In genomic region chr12:22473212-22473611, GRCh38 we compare ENCODE assay signal across 14 cellular contexts.
A peak's percentile ranks its signal among the peaks of the same experiment; 100 is the strongest.
DNase-seq lines count a peak whose midpoint lies in the region; ATAC-seq, FAIRE-seq and TF ChIP-seq lines count a peak whose summit lies in the region.
"Had no signal": no experiment of that assay in that cellular context is flagged by ENCODE, and none has a peak within 500 bp of the region (broad histone marks: within the 10 kb centered on the region; RNA-seq: fewer than 3 reads in every experiment).

No MANE protein-coding gene starts in this region.

- H3K36me3 ChIP-seq in naive thymus-derived CD4-positive, alpha-beta T cell (ENCODE audit: control insufficient read depth in 2 of 3, insufficient read depth in 3 of 3, low read length in 3 of 3) = peaks cover 0 to 23% (median 13%) of the 10 kb centered on the region in 3 experiments
- peaks cover 0 to 23% (median 13%) of the 10 kb centered on the region in 3 donors for H3K36me3 ChIP-seq in pancreas
- H3K36me3 ChIP-seq: colonic mucosa had no signal

- peaks cover 29% of the 10 kb centered on the region for H3K36me3 Mint-ChIP-seq in activated CD4-positive, alpha-beta T cell treated with anti-CD3 and anti-CD28 coated beads, Interleukin-2, amount 10 ng/mL, durations not matched to agents 24 days and 14 days (ENCODE audit: low read depth)
- H3K36me3 Mint-ChIP-seq in naive thymus-derived CD4-positive, alpha-beta T cell = peaks cover 22 to 39% (median 23%) of the 10 kb centered on the region in 5 donors

- no peaks in the 10 kb centered on the region for H3K27me3 Mint-ChIP-seq in activated CD4-positive, alpha-beta T cell treated with anti-CD3 and anti-CD28 coated beads, Interleukin-2, amount 10 ng/mL, durations not matched to agents 24 days and 14 days
- H3K27me3 Mint-ChIP-seq in naive thymus-derived CD4-positive, alpha-beta T cell = no peaks in the 10 kb centered on the region

- FAIRE-seq in pancreas (lab: Jason Lieb, UNC) = no peak

- DNase-seq in activated CD4-positive, alpha-beta T cell treated with anti-CD3 and anti-CD28 coated beads, Interleukin-2, amount 10 ng/mL, durations not matched to agents 24 days and 14 days = no peak
- DNase-seq in activated CD4-positive, alpha-beta T cell treated with anti-CD3 and anti-CD28 coated beads, Interleukin-2, amount 50 U/mL, for 48 hours = no peak
- DNase-seq in naive thymus-derived CD4-positive, alpha-beta T cell = no peak
- DNase-seq in pancreas (no peak), T-helper 1 cell (no peak)
- DNase-seq: activated CD4-positive, CD25-positive, alpha-beta regulatory T cell treated with anti-CD3 and anti-CD28 coated beads, Interleukin-2, amount 50 U/mL, for 72 hours; activated naive CD4-positive, alpha-beta T cell treated with Interleukin-2 at 50 U/mL for 16 hours; colonic mucosa; NCI-H1436 treated with DMSO at 0.1 percent for 48 hours; NCI-H748 treated with DMSO at 0.1 percent for 48 hours had no signal

- no peak overlapping the region for H3K4me3 ChIP-seq in naive thymus-derived CD4-positive, alpha-beta T cell (ENCODE audit: low read length)
- no peak overlapping the region for H3K4me3 ChIP-seq in pancreas
- H3K4me3 ChIP-seq: colonic mucosa, right atrium auricular region had no signal

- TF ChIP-seq CTCF in pancreas (IDR thresholded peaks at IDR 0.05) = no peak

- CTCF ChIA-PET in naive thymus-derived CD4-positive, alpha-beta T cell (lab: Charles Lee) = no interaction called here

- 78 to 90% methylated on average over 5 of the region's 5 CpGs for WGBS in pancreas, 2 donors

- H3K4me1 ChIP-seq in naive thymus-derived CD4-positive, alpha-beta T cell (ENCODE audit: control insufficient read depth in 2 of 2, insufficient read depth in 2 of 2, low read length in 2 of 2) = no peaks in the 10 kb centered on the region
- no peaks in the 10 kb centered on the region for H3K4me1 ChIP-seq in pancreas
- H3K4me1 ChIP-seq: colonic mucosa, right atrium auricular region had no signal

- H3K27me3 ChIP-seq in naive thymus-derived CD4-positive, alpha-beta T cell (ENCODE audit: control insufficient read depth in 2 of 2, insufficient read depth in 2 of 2, low read length in 2 of 2) = no peaks in the 10 kb centered on the region
- H3K27me3 ChIP-seq in pancreas = no peaks in the 10 kb centered on the region
- H3K27me3 ChIP-seq: colonic mucosa, right atrium auricular region had no signal

- no peak overlapping the region for H3K27ac ChIP-seq in naive thymus-derived CD4-positive, alpha-beta T cell (ENCODE audit: low read depth, low read length)
- H3K27ac ChIP-seq in pancreas = no peak overlapping the region
- H3K27ac ChIP-seq: colonic mucosa, right atrium auricular region had no signal

- intact Hi-C loops in activated CD4-positive, alpha-beta T cell treated with anti-CD3 and anti-CD28 coated beads, Interleukin-2, amount 10 ng/mL, durations not matched to agents 24 days and 14 days (cut with micrococcal nuclease) = no loop called here
- intact Hi-C loops in naive thymus-derived CD4-positive, alpha-beta T cell (cut with micrococcal nuclease) = no loop called here
- intact Hi-C loops in pancreas (cut with DNase I) = no loop called here

- no peaks in the 10 kb centered on the region for H3K9me3 Mint-ChIP-seq in activated CD4-positive, alpha-beta T cell treated with anti-CD3 and anti-CD28 coated beads, Interleukin-2, amount 10 ng/mL, durations not matched to agents 24 days and 14 days
- no peaks in the 10 kb centered on the region for H3K9me3 Mint-ChIP-seq in naive thymus-derived CD4-positive, alpha-beta T cell

- H3K27ac Mint-ChIP-seq in activated CD4-positive, alpha-beta T cell treated with anti-CD3 and anti-CD28 coated beads, Interleukin-2, amount 10 ng/mL, durations not matched to agents 24 days and 14 days = peak overlapping the region; percentile 5
- H3K27ac Mint-ChIP-seq in naive thymus-derived CD4-positive, alpha-beta T cell = peak overlapping the region in 6 of 9 donors; percentile 13 to 51 (median 28)

- POLR2A ChIA-PET in naive thymus-derived CD4-positive, alpha-beta T cell (lab: Charles Lee) = no interaction called here

- ATAC-seq in GM21825 (IDR thresholded peaks at IDR 0.05; ENCODE audit: unreplicated experiment) (peak; percentile 75), HG03442 (IDR thresholded peaks at IDR 0.05; ENCODE audit: unreplicated experiment) (peak; percentile 65), pancreas (no peak), HG02970 (IDR thresholded peaks at IDR 0.05; ENCODE audit: low FRiP score, unreplicated experiment) (no peak)
- no peak for ATAC-seq in naive thymus-derived CD4-positive, alpha-beta T cell

- H3K9me3 ChIP-seq in naive thymus-derived CD4-positive, alpha-beta T cell (ENCODE audit: control insufficient read depth in 2 of 3, low read length in 3 of 3) = no peaks in the 10 kb centered on the region
- H3K9me3 ChIP-seq in pancreas = no peaks in the 10 kb centered on the region
- H3K9me3 ChIP-seq: colonic mucosa, right atrium auricular region had no signal

- H3K4me3 Mint-ChIP-seq in activated CD4-positive, alpha-beta T cell treated with anti-CD3 and anti-CD28 coated beads, Interleukin-2, amount 10 ng/mL, durations not matched to agents 24 days and 14 days = no peak overlapping the region
- H3K4me3 Mint-ChIP-seq in naive thymus-derived CD4-positive, alpha-beta T cell = peak overlapping the region in 1 of 10 donors; percentile 2

- H3K4me1 Mint-ChIP-seq in activated CD4-positive, alpha-beta T cell treated with anti-CD3 and anti-CD28 coated beads, Interleukin-2, amount 10 ng/mL, durations not matched to agents 24 days and 14 days = peaks cover 12% of the 10 kb centered on the region
- peaks cover 6 to 27% (median 12%) of the 10 kb centered on the region in 7 donors for H3K4me1 Mint-ChIP-seq in naive thymus-derived CD4-positive, alpha-beta T cell

Comparison
In these comparisons a context has a peak if more than half of its experiments do, and no peak if none do; other contexts are left out.
1. ATAC-seq: peak in GM21825 (single experiment) and HG03442 (single experiment); none in naive thymus-derived CD4-positive, alpha-beta T cell (single experiment), pancreas (0 of 4) and HG02970 (single experiment).